ENCODE assay signal across 8 cellular contexts in genomic region chr4:103996637-103997036, GRCh38.
DNase-seq lines count a peak whose midpoint lies in the region; ATAC-seq, FAIRE-seq and TF ChIP-seq lines count a peak whose summit lies in the region.

No MANE protein-coding gene starts in this region.

- peaks cover 0 to 5% (median 3%) of the 10 kb centered on the region in 3 donors for H3K4me1 ChIP-seq in pancreas

- no peak for TF ChIP-seq CTCF in epithelial cell of esophagus (IDR thresholded peaks at IDR 0.05; ENCODE audit: insufficient read depth, low read depth, low read length, missing control alignments)
- no peak for TF ChIP-seq CTCF in pancreas (IDR thresholded peaks at IDR 0.05)

- H3K27ac ChIP-seq in pancreas, result no peak overlapping the region

- no peak for TF ChIP-seq POLR2A in GM12891 (IDR thresholded peaks at IDR 0.05; ENCODE audit: low read depth, low read length)

- ATAC-seq in pancreas, result peak; percentile 85 to 97 (median 92)

- H3K27me3 ChIP-seq in pancreas, result no peaks in the 10 kb centered on the region

- H3K4me3 ChIP-seq in epithelial cell of esophagus (ENCODE audit: low read length) (no peak overlapping the region), pancreas (no peak overlapping the region)

- no peaks in the 10 kb centered on the region for H3K36me3 ChIP-seq in pancreas

- WGBS in pancreas, 2 donors, result 30 to 33% methylated on average over 2 of the region's 2 CpGs

- intact Hi-C loops in pancreas (cut with DNase I), result no loop called here

- FAIRE-seq in GM12891 (lab: Jason Lieb, UNC) (peak; percentile 28), pancreas (lab: Jason Lieb, UNC) (no peak)

- H3K9me3 ChIP-seq in pancreas, result no peaks in the 10 kb centered on the region

- DNase-seq in GM12891 (ENCODE audit: insufficient read length, low spot score), result no peak
- peak; percentile 74 for DNase-seq in NCI-H69 (lab: John Stamatoyannopoulos, UW)
- peak; percentile 98 for DNase-seq in epithelial cell of esophagus (ENCODE audit: low read depth)
- peak in 4 of 6 donors; percentile 13 to 42 (median 19) for DNase-seq in pancreas
- DNase-seq in NCI-H1092 (lab: John Stamatoyannopoulos, UW), result no peak
- no peak for DNase-seq in AML-193 (lab: John Stamatoyannopoulos, UW)
- no peak for DNase-seq in NCI-H146 treated with DMSO at 0.1 percent for 48 hours (lab: John Stamatoyannopoulos, UW; ENCODE audit: unreplicated experiment)
- DNase-seq in NCI-H1436 (lab: John Stamatoyannopoulos, UW), result no peak

TF ChIP-seq in GM12891, 5 proteins besides CTCF, POLR2A, EP300 and RAD21:
- TF ChIP-seq POLR2AphosphoS5 (IDR thresholded peaks at IDR 0.05; ENCODE audit: low read depth, low read length), result no peak
- TF ChIP-seq TAF1 (IDR thresholded peaks at IDR 0.05; ENCODE audit: low read depth, low read length), result no peak
- TF ChIP-seq PAX5 (IDR thresholded peaks at IDR 0.05; ENCODE audit: insufficient read depth, low read length, severe bottlenecking), result no peak
- TF ChIP-seq SPI1 (IDR thresholded peaks at IDR 0.05; ENCODE audit: low read depth, low read length), result no peak
- TF ChIP-seq POU2F2 (IDR thresholded peaks at IDR 0.05; ENCODE audit: low read depth, low read length), result no peak

Comparison
In these comparisons a context has a peak if more than half of its experiments do, and no peak if none do; other contexts are left out.
1. DNase-seq: peak in NCI-H69 (single experiment), epithelial cell of esophagus (single experiment) and pancreas (4 of 6); none in GM12891 (single experiment), NCI-H1092 (single experiment), AML-193 (0 of 2), NCI-H146 treated with DMSO at 0.1 percent for 48 hours (single experiment) and NCI-H1436 (single experiment).